In the genomic region with DNA sequence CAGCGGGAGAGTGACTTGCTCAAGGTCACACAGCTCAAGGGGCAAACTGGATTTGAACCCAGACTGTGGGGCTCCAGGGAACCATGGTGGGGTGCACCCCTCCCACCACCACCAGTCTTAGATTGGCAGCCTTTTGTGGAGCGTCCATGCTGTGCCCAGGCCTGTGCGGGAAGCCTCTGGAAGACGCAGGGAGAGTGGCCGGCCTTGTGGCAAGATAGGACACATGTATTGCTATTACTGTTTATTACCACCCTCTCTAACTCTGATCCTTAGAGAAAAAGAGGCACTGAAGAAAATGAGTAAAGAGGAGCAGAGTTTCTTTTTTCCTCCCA, we compare ENCODE assay signal across 15 cellular contexts.
"Had no signal": no experiment of that assay in that cellular context is flagged by ENCODE, and none has a peak within 500 bp of the region (broad histone marks: within the 10 kb centered on the region; RNA-seq: fewer than 3 reads in every experiment).

No MANE protein-coding gene starts in this region.

- H3K79me2 ChIP-seq: hepatocyte had no signal

- H3K27ac ChIP-seq: hepatocyte, upper lobe of left lung had no signal

- H3K9me3 ChIP-seq: upper lobe of left lung had no signal

- H3K36me3 ChIP-seq: upper lobe of left lung had no signal

- H3K27me3 ChIP-seq: hepatocyte, upper lobe of left lung had no signal

- H2AFZ ChIP-seq: hepatocyte had no signal

- H3K4me2 ChIP-seq: hepatocyte had no signal

- FAIRE-seq: endometrium, small intestine had no signal

- H3K4me3 ChIP-seq: hepatocyte, lung, upper lobe of left lung had no signal

- DNase-seq: activated CD4-positive, alpha-beta T cell treated with anti-CD3 and anti-CD28 coated beads, Interleukin-2, amount 10 ng/mL, durations not matched to agents 7 days and 5 days; activated CD8-positive, alpha-beta T cell treated with anti-CD3 and anti-CD28 coated beads, Interleukin-2, amount 10 ng/mL, durations not matched to agents 7 days and 5 days; activated naive CD4-positive, alpha-beta T cell treated with anti-CD3 and anti-CD28 coated beads for 36 hours; activated naive CD8-positive, alpha-beta T cell treated with anti-CD3 and anti-CD28 coated beads, Interleukin-2, amount 50 U/mL, for 24 hours; activated T-cell treated with anti-CD3 and anti-CD28 coated beads, Interleukin-2, amount 50 U/mL, for 24 hours; cortex of kidney; erythroblast; left colon; small intestine; stimulated activated CD4-positive, alpha-beta T cell treated with anti-CD3 and anti-CD28 coated beads, Interleukin-4, amount 100 ng/mL, for 1 hour; stimulated activated naive CD8-positive, alpha-beta T cell treated with anti-CD3 and anti-CD28 coated beads, Interleukin-15, amount 100 ng/mL, for 72 hours had no signal
